9 cellular contexts compared by ENCODE assay signal in the genomic region with DNA sequence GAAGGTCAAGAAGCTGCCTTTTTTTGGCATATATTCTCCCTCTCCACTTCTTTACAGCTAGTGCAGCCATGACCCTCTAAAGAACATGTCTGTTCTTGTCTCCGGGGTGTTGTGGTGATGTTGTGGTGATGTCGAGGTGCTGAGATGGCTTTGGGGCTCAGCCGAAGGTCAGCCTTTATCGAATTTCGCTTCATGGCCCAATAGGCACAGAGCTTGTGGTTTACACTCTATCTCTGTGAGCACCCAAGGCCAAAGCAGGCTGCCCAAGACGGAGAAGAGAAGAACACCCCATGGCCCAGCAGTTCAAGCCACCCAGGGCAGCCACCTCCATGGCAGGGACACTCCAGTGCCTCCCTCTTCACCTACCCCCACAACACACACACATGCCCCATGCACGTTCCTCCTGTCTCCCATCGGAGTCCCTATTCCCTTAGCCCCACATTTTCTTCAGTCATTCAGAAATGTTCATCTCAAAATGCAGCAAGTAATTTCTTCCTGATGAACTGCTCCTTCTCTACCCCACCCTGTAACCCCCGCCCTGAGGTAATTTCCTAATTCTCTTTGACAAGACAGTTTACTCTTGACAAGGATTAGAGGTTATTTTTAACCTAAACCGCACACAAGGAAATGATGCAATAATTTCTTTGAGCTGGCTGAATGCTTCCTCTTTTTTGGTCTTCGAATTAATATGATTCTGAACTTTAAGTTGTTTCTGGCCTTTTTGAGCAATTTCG. TPM values are rescaled to one million over a fixed set of nuclear protein-coding genes. Genes with fewer than 3 reads are reported as not detected.
DNase-seq lines count a peak whose midpoint lies in the region; ATAC-seq and TF ChIP-seq lines count a peak whose summit lies in the region.
"Had no signal": no experiment of that assay in that cellular context is flagged by ENCODE, and none has a peak within 500 bp of the region (broad histone marks: within the 10 kb centered on the region; RNA-seq: fewer than 3 reads in every experiment).

No MANE protein-coding gene starts in this region.

- TF ChIP-seq CTCF in GM13977 (IDR thresholded peaks at IDR 0.05; ENCODE audit: extremely low read depth, insufficient read depth, missing control alignments) (no peak), neural progenitor cell (IDR thresholded peaks at IDR 0.05) (no peak)

- H3K9me3 ChIP-seq in neural progenitor cell (ENCODE audit: low read depth), result no peaks in the 10 kb centered on the region

- H3K9ac ChIP-seq in neural progenitor cell, result no peak overlapping the region
- H3K9ac ChIP-seq: parathyroid adenoma had no signal

- ATAC-seq in GM21423 (IDR thresholded peaks at IDR 0.05; ENCODE audit: unreplicated experiment), result peak; percentile 74
- peak; percentile 69 for ATAC-seq in HG03565 (IDR thresholded peaks at IDR 0.05; ENCODE audit: unreplicated experiment)

- H3K4me1 Mint-ChIP-seq in activated T-helper 1 cell treated with anti-CD3 and anti-CD28 coated beads, Interleukin-12 subunit alpha, Interleukin-12 subunit beta, Interleukin-2, Interleukin-4 antibody, amounts not matched to agents 30 ng/mL and 10 ng/mL and 1 ng/mL, durations not matched to agents 14 hours and 24 hours and 36 hours (ENCODE audit: low read depth), result peaks cover 36% of the 10 kb centered on the region
- H3K4me1 Mint-ChIP-seq in neural progenitor cell, result peaks cover 8% of the 10 kb centered on the region

- H3K4me3 ChIP-seq in skeletal muscle cell (ENCODE audit: low read depth, low read length), result no peak overlapping the region
- no peak overlapping the region for H3K4me3 ChIP-seq in neural progenitor cell

- no peaks in the 10 kb centered on the region for H3K27me3 ChIP-seq in neural progenitor cell

- H3K36me3 ChIP-seq in neural progenitor cell, result no peaks in the 10 kb centered on the region

- no peaks in the 10 kb centered on the region for H4K20me1 ChIP-seq in neural progenitor cell (ENCODE audit: low read depth)

- H3K27ac Mint-ChIP-seq in activated T-helper 1 cell treated with anti-CD3 and anti-CD28 coated beads, Interleukin-12 subunit alpha, Interleukin-12 subunit beta, Interleukin-2, Interleukin-4 antibody, amounts not matched to agents 30 ng/mL and 10 ng/mL and 1 ng/mL, durations not matched to agents 14 hours and 24 hours and 36 hours, result peak overlapping the region; percentile 34
- no peak overlapping the region for H3K27ac Mint-ChIP-seq in neural progenitor cell

- H3F3A ChIP-seq in neural progenitor cell (ENCODE audit: low read depth), result no peaks in the 10 kb centered on the region

- H3K27ac ChIP-seq in neural progenitor cell, result no peak overlapping the region
- H3K27ac ChIP-seq: parathyroid adenoma had no signal

- peak; percentile 60 for DNase-seq in GM13977 (ENCODE audit: low spot score)
- DNase-seq in activated T-helper 1 cell treated with anti-CD3 and anti-CD28 coated beads, Interleukin-12 subunit alpha, Interleukin-12 subunit beta, Interleukin-2, Interleukin-4 antibody, amounts not matched to agents 30 ng/mL and 10 ng/mL and 1 ng/mL, durations not matched to agents 14 hours and 24 hours and 36 hours (ENCODE audit: low spot score), result no peak
- peak; percentile 31 for DNase-seq in skeletal muscle cell (ENCODE audit: low read depth)
- DNase-seq in neural progenitor cell (ENCODE audit: low spot score), result no peak
- no peak for DNase-seq in D341Med (ENCODE audit: low spot score)
- DNase-seq in mucosa of gallbladder (ENCODE audit: low spot score), result no peak

- H3K27me3 Mint-ChIP-seq in activated T-helper 1 cell treated with anti-CD3 and anti-CD28 coated beads, Interleukin-12 subunit alpha, Interleukin-12 subunit beta, Interleukin-2, Interleukin-4 antibody, amounts not matched to agents 30 ng/mL and 10 ng/mL and 1 ng/mL, durations not matched to agents 14 hours and 24 hours and 36 hours (ENCODE audit: insufficient read depth), result peaks cover 21% of the 10 kb centered on the region
- peaks cover 7% of the 10 kb centered on the region for H3K27me3 Mint-ChIP-seq in neural progenitor cell (ENCODE audit: insufficient read depth, low read depth)

- in situ Hi-C loops in GM13977 (cut with MboI; ENCODE audit: low pct_unique_long_range_greater_than_20kb, low sequenced_read_pairs, unreplicated experiment), result no loop called here

- intact Hi-C loops in activated T-helper 1 cell treated with anti-CD3 and anti-CD28 coated beads, Interleukin-12 subunit alpha, Interleukin-12 subunit beta, Interleukin-2, Interleukin-4 antibody, amounts not matched to agents 30 ng/mL and 10 ng/mL and 1 ng/mL, durations not matched to agents 14 hours and 24 hours and 36 hours (cut with micrococcal nuclease), result loop anchor here (5.0 kb wide), 1 partner anchor 63 kb away; no protein-coding TSS in a partner anchor

- H2AFZ ChIP-seq in neural progenitor cell (replicated peaks), result no peak overlapping the region
- H2AFZ ChIP-seq: parathyroid adenoma had no signal

- H3K4me2 ChIP-seq in neural progenitor cell, result no peak overlapping the region

- H3K79me2 ChIP-seq in neural progenitor cell (ENCODE audit: low read depth), result no peaks in the 10 kb centered on the region
- H3K79me2 ChIP-seq: parathyroid adenoma had no signal

- no peaks in the 10 kb centered on the region for H3K9me3 Mint-ChIP-seq in activated T-helper 1 cell treated with anti-CD3 and anti-CD28 coated beads, Interleukin-12 subunit alpha, Interleukin-12 subunit beta, Interleukin-2, Interleukin-4 antibody, amounts not matched to agents 30 ng/mL and 10 ng/mL and 1 ng/mL, durations not matched to agents 14 hours and 24 hours and 36 hours
- no peaks in the 10 kb centered on the region for H3K9me3 Mint-ChIP-seq in neural progenitor cell

- H3K36me3 Mint-ChIP-seq in activated T-helper 1 cell treated with anti-CD3 and anti-CD28 coated beads, Interleukin-12 subunit alpha, Interleukin-12 subunit beta, Interleukin-2, Interleukin-4 antibody, amounts not matched to agents 30 ng/mL and 10 ng/mL and 1 ng/mL, durations not matched to agents 14 hours and 24 hours and 36 hours (ENCODE audit: low read depth), result peaks cover 2% of the 10 kb centered on the region
- no peaks in the 10 kb centered on the region for H3K36me3 Mint-ChIP-seq in neural progenitor cell

- H3K4me1 ChIP-seq in neural progenitor cell, result peaks cover 3% of the 10 kb centered on the region
- H3K4me1 ChIP-seq: parathyroid adenoma had no signal

- H3K4me3 Mint-ChIP-seq in activated T-helper 1 cell treated with anti-CD3 and anti-CD28 coated beads, Interleukin-12 subunit alpha, Interleukin-12 subunit beta, Interleukin-2, Interleukin-4 antibody, amounts not matched to agents 30 ng/mL and 10 ng/mL and 1 ng/mL, durations not matched to agents 14 hours and 24 hours and 36 hours, result peak overlapping the region; percentile 23
- no peak overlapping the region for H3K4me3 Mint-ChIP-seq in neural progenitor cell

RNA-seq across cellular contexts. Expression of a gene that starts 18.6 kb away (rescaled TPM):
- total RNA-seq in activated T-helper 1 cell treated with anti-CD3 and anti-CD28 coated beads, Interleukin-12 subunit alpha, Interleukin-12 subunit beta, Interleukin-2, Interleukin-4 antibody, amounts not matched to agents 30 ng/mL and 10 ng/mL and 1 ng/mL, durations not matched to agents 14 hours and 24 hours and 36 hours, result not detected in 2 replicates
- 0.09 TPM in 1 of 2 replicates, not detected in the other for total RNA-seq in neural progenitor cell (ENCODE audit: low replicate concordance)
- 1.7 TPM for total RNA-seq in mucosa of gallbladder

Comparison
In these comparisons a context has a peak if more than half of its experiments do, and no peak if none do; other contexts are left out.
1. DNase-seq: peak in GM13977 (single experiment) and skeletal muscle cell (single experiment); none in activated T-helper 1 cell treated with anti-CD3 and anti-CD28 coated beads, Interleukin-12 subunit alpha, Interleukin-12 subunit beta, Interleukin-2, Interleukin-4 antibody, amounts not matched to agents 30 ng/mL and 10 ng/mL and 1 ng/mL, durations not matched to agents 14 hours and 24 hours and 36 hours (single experiment), neural progenitor cell (single experiment), D341Med (single experiment) and mucosa of gallbladder (single experiment).